ENCODE assay signal across 1 cellular context in genomic region chr15:61327019-61327631, GRCh38.
TF ChIP-seq lines count a peak whose summit lies in the region.

No MANE protein-coding gene starts in this region.

TF ChIP-seq in GM12878, 131 proteins besides CTCF, POLR2A, EP300 and RAD21 (continued from another document):
- TF ChIP-seq MLLT1 (IDR thresholded peaks at IDR 0.05) (no peak), PAX8 (IDR thresholded peaks at IDR 0.05) (no peak), MTA2 (IDR thresholded peaks at IDR 0.05; ENCODE audit: low read depth) (peak; percentile 60; the same call in 1 of the 2 replicates), SREBF1 (IDR thresholded peaks at IDR 0.05; ENCODE audit: low read length) (no peak), BHLHE40 (IDR thresholded peaks at IDR 0.05; ENCODE audit: borderline replicate concordance in 1 of 2, low read depth in 2 of 2, low read length in 1 of 2) (peak in 1 of 2 experiments; percentile 16; a peak in 1 of 4 replicates), SUZ12 (IDR thresholded peaks at IDR 0.05; ENCODE audit: unreplicated experiment) (no peak), RELB (IDR thresholded peaks at IDR 0.05; ENCODE audit: low read depth) (peak; percentile 40; the same call in 1 of the 2 replicates), ESRRA (IDR thresholded peaks at IDR 0.05; ENCODE audit: low read length) (no peak), PML (IDR thresholded peaks at IDR 0.05; ENCODE audit: low read length) (no peak), JUNB (IDR thresholded peaks at IDR 0.05) (peak; percentile 72), IKZF2 (IDR thresholded peaks at IDR 0.05) (peak; percentile 84; a peak in 3 of 4 replicates), ZNF592 (IDR thresholded peaks at IDR 0.05) (no peak), ZNF622 (IDR thresholded peaks at IDR 0.05) (no peak), NFIC (IDR thresholded peaks at IDR 0.05; ENCODE audit: low read depth, low read length) (no peak), TBL1XR1 (IDR thresholded peaks at IDR 0.05; ENCODE audit: low read depth, low read length) (no peak), DPF2 (IDR thresholded peaks at IDR 0.05) (peak; percentile 58; the same call in 1 of the 2 replicates), IRF4 (IDR thresholded peaks at IDR 0.05; ENCODE audit: low read depth, low read length) (0 out of 2 replicates have a peak, but pooled peaks have one; percentile 58), SPI1 (IDR thresholded peaks at IDR 0.05; ENCODE audit: borderline replicate concordance, insufficient read depth, low read depth, low read length) (peak; percentile 60; the same call in 1 of the 2 replicates), YY1 (IDR thresholded peaks at IDR 0.05; ENCODE audit: low read depth, low read length) (no peak), EED (IDR thresholded peaks at IDR 0.05; ENCODE audit: low read depth) (peak; percentile 66; the same call in 1 of the 2 replicates), IKZF1 (conservative IDR thresholded peaks at IDR 0.05) (peak; percentile 82), MXI1 (IDR thresholded peaks at IDR 0.05; ENCODE audit: low read depth, low read length) (no peak), ZBTB40 (IDR thresholded peaks at IDR 0.05; ENCODE audit: borderline replicate concordance) (no peak), ATF7 (IDR thresholded peaks at IDR 0.05; ENCODE audit: low read depth) (0 out of 2 replicates have a peak, but pooled peaks have one; percentile 21), BMI1 (IDR thresholded peaks at IDR 0.05; ENCODE audit: borderline replicate concordance) (no peak), TCF7 (IDR thresholded peaks at IDR 0.05; ENCODE audit: borderline replicate concordance) (peak; percentile 76), SMAD5 (IDR thresholded peaks at IDR 0.05; ENCODE audit: low read depth) (no peak)
